8 cellular contexts compared by ENCODE assay signal in genomic region chr5:181160755-181161533, GRCh38. TPM values are rescaled to one million over a fixed set of nuclear protein-coding genes. Genes with fewer than 3 reads are reported as not detected.
DNase-seq lines count a peak whose midpoint lies in the region; ATAC-seq and TF ChIP-seq lines count a peak whose summit lies in the region.
"Not testable (repeated sequence)": the region's sequence is repeated elsewhere in the genome, so short reads cannot be mapped to it uniquely, and the experiment has no call there.
"Had no signal": no experiment of that assay in that cellular context is flagged by ENCODE, and none has a peak within 500 bp of the region (broad histone marks: within the 10 kb centered on the region; RNA-seq: fewer than 3 reads in every experiment).

No MANE protein-coding gene starts in this region.

- H3K4me3 ChIP-seq in KMS-11 (IDR thresholded peaks at IDR 0.05; ENCODE audit: insufficient read depth, low read depth, low read length); right cardiac atrium (ENCODE audit: low read length): not testable (repeated sequence)

- not testable (repeated sequence) for H3K27me3 ChIP-seq in KMS-11 (ENCODE audit: insufficient read depth, low read depth); right cardiac atrium (ENCODE audit: control insufficient read depth, insufficient read depth)

- peaks cover 24% of the 10 kb centered on the region for H3K4me1 ChIP-seq in KMS-11 (ENCODE audit: low read depth, poor library complexity, severe bottlenecking)
- not testable (repeated sequence) for H3K4me1 ChIP-seq in right cardiac atrium (ENCODE audit: control insufficient read depth, insufficient read depth, low read length)

- POLR2A ChIA-PET in RWPE1 (lab: Yijun Ruan, JAX; ENCODE audit: low non-redundant PET) = not testable (repeated sequence)

- DNase-seq in ELR (ENCODE audit: low read depth) (peak; percentile 82), RWPE1 (ENCODE audit: low spot score) (peak; percentile 89), right cardiac atrium (peak; percentile 38 to 69 (median 49)), pons (ENCODE audit: low spot score) (peak; percentile 57)
- DNase-seq in activated CD8-positive, alpha-beta memory T cell treated with anti-CD3 and anti-CD28 coated beads, Interleukin-2, amount 50 U/mL, for 4 hours = peak; percentile 51
- DNase-seq in central memory CD4-positive, alpha-beta T cell = peak; percentile 60

- H2AFZ ChIP-seq in KMS-11 (ENCODE audit: low read depth) = peak overlapping the region; percentile 73

- peak; percentile 32 to 36 for ATAC-seq in right cardiac atrium

- peak overlapping the region; percentile 53; the same call in 1 of the 2 replicates for H3K4me2 ChIP-seq in KMS-11

- TF ChIP-seq CTCF in KMS-11 (conservative IDR thresholded peaks at IDR 0.05; ENCODE audit: low read depth, low read length); RWPE1 (conservative IDR thresholded peaks at IDR 0.05; ENCODE audit: low read depth): not testable (repeated sequence)

- not testable (repeated sequence) for H3K9me3 ChIP-seq in right cardiac atrium (ENCODE audit: control insufficient read depth, low read length)

- not testable (repeated sequence) for H4K20me1 ChIP-seq in KMS-11 (ENCODE audit: insufficient read depth)

- H3K27ac ChIP-seq in KMS-11 (peak overlapping the region; percentile 80), RWPE1 (peak overlapping the region; percentile 52)
- H3K27ac ChIP-seq in right cardiac atrium (ENCODE audit: low read length) = not testable (repeated sequence)

- WGBS in right cardiac atrium = 13% methylated on average over 25 of the region's 48 CpGs

- H3K79me2 ChIP-seq in KMS-11 (ENCODE audit: insufficient read depth, low read depth) = not testable (repeated sequence)

- not testable (repeated sequence) for H3K36me3 ChIP-seq in KMS-11 (ENCODE audit: insufficient read depth)

- CTCF ChIA-PET in RWPE1 (lab: Yijun Ruan, JAX) = interaction anchor here (1.4 to 2.4 kb wide), 2 partner anchors 12 kb away, joined by 8 to 26 read pairs; no protein-coding TSS in a partner anchor

- intact Hi-C loops in right cardiac atrium (cut with DNase I) = not testable (repeated sequence)

- peak overlapping the region; percentile 63; the same call in 1 of the 2 replicates for H3K9ac ChIP-seq in KMS-11

RNA-seq across cellular contexts. Expression of gene OR2V2, which starts 13.6 kb away (rescaled TPM):
- total RNA-seq in right cardiac atrium = not detected
- polyA plus RNA-seq in right cardiac atrium = not detected
- total RNA-seq: stomach had no signal
- polyA plus RNA-seq: stomach had no signal

RNA-seq across cellular contexts. Expression of gene OR2V1, which starts 30.0 kb away (rescaled TPM):
- total RNA-seq in right cardiac atrium = not detected
- not detected for polyA plus RNA-seq in right cardiac atrium
- total RNA-seq: stomach had no signal
- polyA plus RNA-seq: stomach had no signal

RNA-seq across cellular contexts. Expression of gene TRIM7, which starts 44.1 kb away (rescaled TPM):
- total RNA-seq in right cardiac atrium = 10 to 100 TPM in 1 of 4 donors, 1 to 10 TPM in 3; 3.8 to 13.1 (median 5.3) TPM
- 4.4 TPM for polyA plus RNA-seq in right cardiac atrium
